Comparison of ENCODE assay signal across 18 cellular contexts in genomic region chr6:170462366-170463020, GRCh38.
DNase-seq lines count a peak whose midpoint lies in the region; ATAC-seq and TF ChIP-seq lines count a peak whose summit lies in the region.
"Had no signal": no experiment of that assay in that cellular context is flagged by ENCODE, and none has a peak within 500 bp of the region (broad histone marks: within the 10 kb centered on the region; RNA-seq: fewer than 3 reads in every experiment).

No MANE protein-coding gene starts in this region.

- intact Hi-C loops in Right ventricle myocardium superior (cut with DNase I) (no loop called here), left ventricle myocardium inferior (cut with micrococcal nuclease) (no loop called here), left cardiac atrium (cut with DNase I) (no loop called here), upper lobe of right lung (cut with DNase I) (no loop called here)

- H3K27me3 ChIP-seq in left ventricle myocardium inferior (ENCODE audit: low read depth): no peaks in the 10 kb centered on the region
- H3K27me3 ChIP-seq in upper lobe of right lung: no peaks in the 10 kb centered on the region
- H3K27me3 ChIP-seq: MG63 had no signal

- H3K9me3 ChIP-seq in left ventricle myocardium inferior (replicated peaks) (no peaks in the 10 kb centered on the region), upper lobe of right lung (no peaks in the 10 kb centered on the region)
- H3K9me3 ChIP-seq: MG63 had no signal

- H3K4me1 ChIP-seq in left ventricle myocardium inferior (peaks cover 21% of the 10 kb centered on the region), upper lobe of right lung (peaks cover 10% of the 10 kb centered on the region)

- H3K36me3 ChIP-seq in left ventricle myocardium inferior: no peaks in the 10 kb centered on the region
- H3K36me3 ChIP-seq in upper lobe of right lung: no peaks in the 10 kb centered on the region
- H3K36me3 ChIP-seq: MG63 had no signal

- H3K4me3 ChIP-seq in left ventricle myocardium inferior: no peak overlapping the region
- no peak overlapping the region for H3K4me3 ChIP-seq in upper lobe of right lung
- H3K4me3 ChIP-seq: coronary artery, MG63, skin epidermis had no signal

- TF ChIP-seq CTCF in left ventricle myocardium inferior (IDR thresholded peaks at IDR 0.05; ENCODE audit: borderline replicate concordance): no peak
- no peak for TF ChIP-seq CTCF in upper lobe of right lung (IDR thresholded peaks at IDR 0.05)

- H3K27ac ChIP-seq in left ventricle myocardium inferior (replicated peaks) (no peak overlapping the region), upper lobe of right lung (no peak overlapping the region)
- H3K27ac ChIP-seq: coronary artery, skin epidermis had no signal

- ATAC-seq in Right ventricle myocardium superior (ENCODE audit: poor library complexity) (peak; percentile 91), left cardiac atrium (peak; percentile 77 to 85), upper lobe of right lung (peak; percentile 16), HG02852 (IDR thresholded peaks at IDR 0.05; ENCODE audit: unreplicated experiment) (no peak)

- DNase-seq in Right ventricle myocardium superior (no peak), left ventricle myocardium inferior (no peak), NCI-H2107 treated with DMSO at 0.1 percent for 48 hours (lab: John Stamatoyannopoulos, UW; ENCODE audit: unreplicated experiment) (peak; percentile 60), left cardiac atrium (no peak), upper lobe of right lung (peak; percentile 35), superior temporal gyrus (ENCODE audit: extremely low spot score) (no peak)
- no peak for DNase-seq in activated T-cell treated with anti-CD3 and anti-CD28 coated beads, Interleukin-2, amount 50 U/mL, for 1 hour
- DNase-seq: activated CD4-positive, alpha-beta T cell treated with anti-CD3 and anti-CD28 coated beads, Interleukin-2, amount 10 ng/mL, durations not matched to agents 7 days and 5 days; activated naive CD4-positive, alpha-beta T cell treated with anti-CD3 and anti-CD28 coated beads, Interleukin-2, amount 50 U/mL, for 16 hours; foreskin fibroblast; GOT3; MG63; NCI-H524; stimulated activated CD4-positive, alpha-beta T cell treated with anti-CD3 and anti-CD28 coated beads, Interleukin-4, amount 100 ng/mL, for 24 hours; substantia nigra had no signal

Comparison
In these comparisons a context has a peak if more than half of its experiments do, and no peak if none do; other contexts are left out.
1. DNase-seq: peak in NCI-H2107 treated with DMSO at 0.1 percent for 48 hours (single experiment) and upper lobe of right lung (single experiment); none in Right ventricle myocardium superior (single experiment), left ventricle myocardium inferior (single experiment), left cardiac atrium (single experiment), activated T-cell treated with anti-CD3 and anti-CD28 coated beads, Interleukin-2, amount 50 U/mL, for 1 hour (single experiment) and superior temporal gyrus (single experiment).